15 cellular contexts compared by ENCODE assay signal in the genomic region with DNA sequence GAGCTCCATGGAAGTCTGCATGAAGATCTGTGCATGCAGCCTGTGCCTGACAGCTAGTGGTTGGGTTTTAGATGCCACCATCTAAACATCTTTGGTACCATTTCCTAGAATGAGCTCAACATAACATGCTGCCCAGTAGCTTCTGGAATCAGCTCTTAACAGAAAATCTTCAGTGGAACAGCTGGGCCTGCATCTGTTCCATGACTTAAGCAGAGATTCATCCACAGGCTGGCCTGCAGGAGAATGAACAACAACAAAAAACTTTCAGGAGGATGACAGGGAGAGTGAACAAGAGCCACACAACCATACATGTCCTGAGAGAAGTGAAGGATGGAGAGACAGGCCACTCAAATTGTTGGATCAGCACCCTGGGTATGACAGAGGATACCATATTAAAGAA.
DNase-seq lines count a peak whose midpoint lies in the region; FAIRE-seq and TF ChIP-seq lines count a peak whose summit lies in the region.
"Had no signal": no experiment of that assay in that cellular context is flagged by ENCODE, and none has a peak within 500 bp of the region (broad histone marks: within the 10 kb centered on the region; RNA-seq: fewer than 3 reads in every experiment).

No MANE protein-coding gene starts in this region.

- H3K9me3 ChIP-seq in SJCRH30 (replicated peaks) (0 out of 2 replicates have a peak, but pooled peaks cover 6% of the 10 kb centered on the region), esophagus muscularis mucosa (no peaks in the 10 kb centered on the region)

- no peak for TF ChIP-seq POLR2A in esophagus muscularis mucosa (IDR thresholded peaks at IDR 0.05; ENCODE audit: low read depth)

- H3K9me3 Mint-ChIP-seq in type B pancreatic cell: peaks cover 3% of the 10 kb centered on the region
- H3K9me3 Mint-ChIP-seq: HFFc6 had no signal

- H3K27ac ChIP-seq in SJCRH30 (no peak overlapping the region), esophagus muscularis mucosa (replicated peaks in 1 of 4) (no peak overlapping the region)
- H3K27ac ChIP-seq: C4-2B had no signal

- no peak overlapping the region for H3K4me3 ChIP-seq in SJCRH30
- H3K4me3 ChIP-seq in esophagus muscularis mucosa: no peak overlapping the region

- FAIRE-seq in D721Med (lab: Jason Lieb, UNC): peak; percentile 56
- FAIRE-seq: H1, HepG2, HTR-8/SVneo had no signal

- H3K4me1 ChIP-seq in SJCRH30: peaks cover 29% of the 10 kb centered on the region
- no peaks in the 10 kb centered on the region for H3K4me1 ChIP-seq in esophagus muscularis mucosa

- intact Hi-C loops in esophagus muscularis mucosa (cut with DNase I): no loop called here

- H3K36me3 Mint-ChIP-seq in type B pancreatic cell: no peaks in the 10 kb centered on the region
- H3K36me3 Mint-ChIP-seq: CD4-positive, alpha-beta memory T cell had no signal

- no peak for TF ChIP-seq EP300 in esophagus muscularis mucosa (IDR thresholded peaks at IDR 0.05)

- TF ChIP-seq CTCF in D721Med (IDR thresholded peaks at IDR 0.05; ENCODE audit: insufficient read depth, missing control alignments) (no peak), type B pancreatic cell (conservative IDR thresholded peaks at IDR 0.05) (no peak), esophagus muscularis mucosa (IDR thresholded peaks at IDR 0.05) (no peak)

- no peaks in the 10 kb centered on the region for H3K4me1 Mint-ChIP-seq in type B pancreatic cell (ENCODE audit: unreplicated experiment)
- H3K4me1 Mint-ChIP-seq: B cell; CD4-positive, alpha-beta memory T cell had no signal

- DNase-seq in D721Med (ENCODE audit: insufficient read length, low spot score) (no peak), NCI-H2171 treated with DMSO at 0.1 percent for 48 hours (lab: John Stamatoyannopoulos, UW) (peak; percentile 59), SJCRH30 (peak; percentile 63 to 86), type B pancreatic cell (ENCODE audit: extremely low spot score, unreplicated experiment) (no peak), UCSD-AML1 (lab: John Stamatoyannopoulos, UW; ENCODE audit: unreplicated experiment) (no peak), NCI-H1930 (lab: John Stamatoyannopoulos, UW) (no peak), esophagus muscularis mucosa (ENCODE audit: extremely low spot score) (no peak)
- DNase-seq: CD4-positive, alpha-beta memory T cell; HCEC 1CT; HFFc6 had no signal

- H3K36me3 ChIP-seq in SJCRH30: no peaks in the 10 kb centered on the region
- no peaks in the 10 kb centered on the region for H3K36me3 ChIP-seq in esophagus muscularis mucosa

- peaks cover 15% of the 10 kb centered on the region for H3K27me3 Mint-ChIP-seq in type B pancreatic cell

- peak overlapping the region; percentile 17 for H3K27ac Mint-ChIP-seq in type B pancreatic cell
- H3K27ac Mint-ChIP-seq: B cell; CD4-positive, alpha-beta memory T cell; HFFc6 had no signal

- no peak overlapping the region for H3K4me3 Mint-ChIP-seq in type B pancreatic cell
- H3K4me3 Mint-ChIP-seq: B cell; CD4-positive, alpha-beta memory T cell; HFFc6 had no signal

- no peaks in the 10 kb centered on the region for H3K27me3 ChIP-seq in SJCRH30
- H3K27me3 ChIP-seq in esophagus muscularis mucosa: no peaks in the 10 kb centered on the region

Comparison
In these comparisons a context has a peak if more than half of its experiments do, and no peak if none do; other contexts are left out.
1. DNase-seq: peak in NCI-H2171 treated with DMSO at 0.1 percent for 48 hours (single experiment) and SJCRH30 (2 of 2); none in D721Med (single experiment), type B pancreatic cell (single experiment), UCSD-AML1 (single experiment), NCI-H1930 (0 of 2) and esophagus muscularis mucosa (single experiment).